In the genomic region with DNA sequence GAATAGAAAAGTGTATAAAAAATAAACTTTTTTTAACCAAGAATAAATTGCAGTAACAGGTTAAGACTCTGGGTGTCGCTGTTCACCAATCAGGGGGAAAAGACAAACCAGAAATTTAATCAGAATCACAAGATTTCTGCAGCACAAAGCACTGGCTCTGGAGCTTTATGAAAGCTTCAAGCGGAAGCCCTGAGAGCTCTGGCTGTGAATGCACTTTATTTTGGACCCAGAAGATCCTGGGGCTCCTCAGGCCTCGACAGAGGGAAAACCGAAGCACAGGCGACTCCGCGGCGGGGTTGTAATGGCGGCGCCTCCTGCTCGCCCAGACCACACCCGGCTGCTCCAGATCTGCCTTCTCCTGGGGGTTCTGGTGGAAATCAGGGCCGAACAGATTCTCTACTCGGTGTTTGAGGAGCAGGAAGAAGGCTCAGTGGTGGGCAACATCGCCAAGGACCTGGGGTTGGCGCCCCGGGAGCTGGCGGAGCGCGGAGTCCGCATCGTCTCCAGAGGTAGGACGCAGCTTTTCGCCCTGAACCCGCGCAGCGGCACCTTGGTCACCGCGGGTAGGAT, we compare ENCODE assay signal across 9 cellular contexts. TPM values are rescaled to one million over a fixed set of nuclear protein-coding genes. Genes with fewer than 3 reads are reported as not detected.
DNase-seq lines count a peak whose midpoint lies in the region; ATAC-seq and TF ChIP-seq lines count a peak whose summit lies in the region.
"Had no signal": no experiment of that assay in that cellular context is flagged by ENCODE, and none has a peak within 500 bp of the region (broad histone marks: within the 10 kb centered on the region; RNA-seq: fewer than 3 reads in every experiment).

A gene (plus strand): TSS at position 122 of the 570 bp plus-strand sequence. CDS start 87 bp downstream, at position 209.

- no peaks in the 10 kb centered on the region for H3K9me2 ChIP-seq in Karpas-422 (replicated peaks; ENCODE audit: insufficient read depth, low read length)

- H3K27ac ChIP-seq in Karpas-422 (ENCODE audit: low read length) (no peak within 1 kb of the TSS), neural progenitor cell (no peak within 1 kb of the TSS), uterus (no peak within 1 kb of the TSS)

- H3K27me3 ChIP-seq in Caco-2 (replicated peaks; ENCODE audit: control insufficient read depth, insufficient read depth, low read length) (no peaks in the 10 kb centered on the region), Karpas-422 (ENCODE audit: low read length) (no peaks in the 10 kb centered on the region), neural progenitor cell (no peaks in the 10 kb centered on the region), uterus (no peaks in the 10 kb centered on the region)

- H3K36me3 ChIP-seq in Caco-2 (ENCODE audit: control insufficient read depth, insufficient read depth, low read length) (no peaks in the 10 kb centered on the region), Karpas-422 (ENCODE audit: insufficient read depth, low read length) (peaks cover 28% of the 10 kb centered on the region; the same call in 1 of the 2 replicates), neural progenitor cell (no peaks in the 10 kb centered on the region), uterus (no peaks in the 10 kb centered on the region)

- CTCF ChIA-PET in Caco-2 (lab: Charles Lee) = no interaction called here

- no peak within 1 kb of the TSS for H2AFZ ChIP-seq in Karpas-422 (ENCODE audit: low read length)
- no peak within 1 kb of the TSS for H2AFZ ChIP-seq in neural progenitor cell (replicated peaks)

- H3K36me3 Mint-ChIP-seq in Caco-2 (ENCODE audit: insufficient read depth, unreplicated experiment) (peaks cover 5% of the 10 kb centered on the region), neural progenitor cell (peaks cover 7% of the 10 kb centered on the region)

- no peaks in the 10 kb centered on the region for H3F3A ChIP-seq in neural progenitor cell (ENCODE audit: low read depth)

- no peak within 1 kb of the TSS for H3K9ac ChIP-seq in Karpas-422 (ENCODE audit: low read length)
- H3K9ac ChIP-seq in neural progenitor cell = no peak within 1 kb of the TSS

- H3K4me3 ChIP-seq in Caco-2 (ENCODE audit: low read depth, low read length) = no peak within 1 kb of the TSS
- H3K4me3 ChIP-seq in Karpas-422 (ENCODE audit: low read length) = peak within 1 kb of the TSS; percentile 27; the same call in 1 of the 2 replicates
- H3K4me3 ChIP-seq in neural progenitor cell = no peak within 1 kb of the TSS
- H3K4me3 ChIP-seq in uterus = peak within 1 kb of the TSS in 1 of 2 donors; percentile 13

- peaks cover 38% of the 10 kb centered on the region for H3K79me2 ChIP-seq in Karpas-422 (ENCODE audit: low read length)
- no peaks in the 10 kb centered on the region for H3K79me2 ChIP-seq in neural progenitor cell (ENCODE audit: low read depth)

- H3K27ac Mint-ChIP-seq in Caco-2 (ENCODE audit: unreplicated experiment) (no peak within 1 kb of the TSS), neural progenitor cell (no peak within 1 kb of the TSS)

- no peaks in the 10 kb centered on the region for H4K20me1 ChIP-seq in Karpas-422 (ENCODE audit: insufficient read depth, low read depth, low read length)
- no peaks in the 10 kb centered on the region for H4K20me1 ChIP-seq in neural progenitor cell (ENCODE audit: low read depth)

- H3K4me1 Mint-ChIP-seq in Caco-2 (ENCODE audit: low read depth, unreplicated experiment) = no peaks in the 10 kb centered on the region
- H3K4me1 Mint-ChIP-seq in neural progenitor cell = no peaks in the 10 kb centered on the region

- H3K27me3 Mint-ChIP-seq in Caco-2 (ENCODE audit: insufficient read depth, unreplicated experiment) (no peaks in the 10 kb centered on the region), neural progenitor cell (ENCODE audit: insufficient read depth, low read depth) (peaks cover 2% of the 10 kb centered on the region)

- H3K9me3 ChIP-seq in Caco-2 = no peaks in the 10 kb centered on the region; the same call in 1 of the 2 replicates
- peaks cover 13% of the 10 kb centered on the region for H3K9me3 ChIP-seq in Karpas-422 (ENCODE audit: low read length)
- H3K9me3 ChIP-seq in neural progenitor cell (ENCODE audit: low read depth) = peaks cover 10% of the 10 kb centered on the region
- H3K9me3 ChIP-seq in uterus = peaks cover 0 to 74% of the 10 kb centered on the region in 2 donors

- no peak for DNase-seq in Caco-2
- peak; percentile 58 for DNase-seq in Karpas-422
- no peak for DNase-seq in cerebellum (ENCODE audit: low spot score)
- DNase-seq in neural progenitor cell (ENCODE audit: low spot score) = no peak
- no peak for DNase-seq in uterus
- DNase-seq in SHP77 (lab: John Stamatoyannopoulos, UW) = no peak
- DNase-seq: stimulated activated CD4-positive, alpha-beta T cell treated with anti-CD3 and anti-CD28 coated beads, Interleukin-1b, Interleukin-23, amount 100 ng/mL, for 48 hours had no signal

- H3K4me2 ChIP-seq in Karpas-422 (ENCODE audit: low read depth, low read length, poor library complexity, severe bottlenecking) = peak within 1 kb of the TSS; percentile 38
- no peak within 1 kb of the TSS for H3K4me2 ChIP-seq in neural progenitor cell

- H3K4me1 ChIP-seq in Caco-2 (no peaks in the 10 kb centered on the region), Karpas-422 (ENCODE audit: low read length) (peaks cover 26% of the 10 kb centered on the region), neural progenitor cell (no peaks in the 10 kb centered on the region), uterus (no peaks in the 10 kb centered on the region)

- no TSS peak for BruUV-seq in Caco-2 (replicated peaks; lab: Mats Ljungman, UMichigan)

- POLR2A ChIA-PET in Caco-2 (lab: Charles Lee) = no interaction called here

- peak; percentile 20 to 22 for TF ChIP-seq CTCF in Caco-2 (IDR thresholded peaks at IDR 0.05; ENCODE audit: insufficient read depth in 1 of 2, low read depth in 1 of 2, low read length in 1 of 2, severe bottlenecking in 1 of 2, unreplicated experiment in 1 of 2)
- TF ChIP-seq CTCF in neural progenitor cell (IDR thresholded peaks at IDR 0.05) = peak; percentile 44
- TF ChIP-seq CTCF in uterus (IDR thresholded peaks at IDR 0.05) = no peak

- ATAC-seq in HG03354 (IDR thresholded peaks at IDR 0.05; ENCODE audit: poor library complexity, severe bottlenecking, unreplicated experiment) = no peak
- ATAC-seq in HG03097 (IDR thresholded peaks at IDR 0.05; ENCODE audit: low FRiP score, unreplicated experiment) = no peak

- TF ChIP-seq POLR2A in uterus (IDR thresholded peaks at IDR 0.05) = no peak

- H3K4me3 Mint-ChIP-seq in Caco-2 (ENCODE audit: unreplicated experiment) = no peak within 1 kb of the TSS
- no peak within 1 kb of the TSS for H3K4me3 Mint-ChIP-seq in neural progenitor cell

- H3K9me3 Mint-ChIP-seq in Caco-2 (ENCODE audit: unreplicated experiment) (peaks cover 15% of the 10 kb centered on the region), neural progenitor cell (peaks cover 60% of the 10 kb centered on the region)

- intact Hi-C loops in Caco-2 (cut with micrococcal nuclease; ENCODE audit: unreplicated experiment) (no loop called here), uterus (cut with DNase I; ENCODE audit: low total_unique reads) (no loop called here)

RNA-seq across cellular contexts. Expression of the gene that starts here (rescaled TPM):
- total RNA-seq in Caco-2 (2022) (0.49 and 0.54 TPM in 2 replicates), cerebellum (17.5 TPM), neural progenitor cell (ENCODE audit: low replicate concordance) (2.3 and 2.4 TPM in 2 replicates), uterus (10 to 100 TPM in 1 of 4 donors, 1 to 10 TPM in 2, under 1 TPM in 1; 0.59 to 16.1 (median 8.7) TPM)
- total RNA-seq in Karpas-422 (2014; rRNA removed; shearing (Covaris generic); ENCODE audit: low replicate concordance) = 11.1 and 13.5 TPM in 2 replicates

Comparison
In these comparisons a context has a peak if more than half of its experiments do, and no peak if none do; other contexts are left out.
1. CTCF ChIP-seq: peak in Caco-2 (2 of 2) and neural progenitor cell (single experiment); none in uterus (0 of 4).